ENCODE assay signal across 8 cellular contexts in genomic region chr18:54958711-54959625, GRCh38. TPM values are rescaled to one million over a fixed set of nuclear protein-coding genes. Genes with fewer than 3 reads are reported as not detected.
DNase-seq lines count a peak whose midpoint lies in the region; ATAC-seq and TF ChIP-seq lines count a peak whose summit lies in the region.

CCDC68 (minus strand) TSS chr18:54959461; CDS start chr18:54942791, 16,670 bp downstream.

- TF ChIP-seq EP300 in sigmoid colon (IDR thresholded peaks at IDR 0.05), result no peak

- H3K4me1 Mint-ChIP-seq in activated T-helper 1 cell treated with anti-CD3 and anti-CD28 coated beads, Interleukin-12 subunit alpha, Interleukin-12 subunit beta, Interleukin-2, Interleukin-4 antibody, amounts not matched to agents 30 ng/mL and 10 ng/mL and 1 ng/mL, durations not matched to agents 14 hours and 24 hours and 36 hours (ENCODE audit: low read depth), result no peaks in the 10 kb centered on the region

- peak within 1 kb of the TSS; percentile 49 to 54 for H3K4me3 ChIP-seq in right atrium auricular region
- peak within 1 kb of the TSS; percentile 4 to 40 (median 34) for H3K4me3 ChIP-seq in sigmoid colon

- H3K27me3 ChIP-seq in right atrium auricular region, result no peaks in the 10 kb centered on the region
- H3K27me3 ChIP-seq in sigmoid colon, result peaks cover 7 to 18% (median 10%) of the 10 kb centered on the region in 3 donors

- peak within 1 kb of the TSS; percentile 62 to 72 for H3K27ac ChIP-seq in right atrium auricular region
- H3K27ac ChIP-seq in sigmoid colon, result peak within 1 kb of the TSS in 1 of 4 donors; percentile 40

- 2 to 9% methylated on average over 57 of the region's 57 CpGs for WGBS in sigmoid colon, 2 donors

- ATAC-seq in GM19351 (IDR thresholded peaks at IDR 0.05; ENCODE audit: unreplicated experiment), result peak; percentile 63
- no peak for ATAC-seq in HG03439 (IDR thresholded peaks at IDR 0.05; ENCODE audit: unreplicated experiment)
- no peak for ATAC-seq in GM19035 (IDR thresholded peaks at IDR 0.05; ENCODE audit: unreplicated experiment)
- ATAC-seq in HG03175 (IDR thresholded peaks at IDR 0.05; ENCODE audit: unreplicated experiment), result no peak
- ATAC-seq in GM18861 (IDR thresholded peaks at IDR 0.05; ENCODE audit: unreplicated experiment), result no peak

- no peaks in the 10 kb centered on the region for H3K9me3 ChIP-seq in right atrium auricular region
- no peaks in the 10 kb centered on the region for H3K9me3 ChIP-seq in sigmoid colon

- no peak for TF ChIP-seq CTCF in right atrium auricular region (IDR thresholded peaks at IDR 0.05)
- TF ChIP-seq CTCF in sigmoid colon (IDR thresholded peaks at IDR 0.05), result no peak

- H3K27me3 Mint-ChIP-seq in activated T-helper 1 cell treated with anti-CD3 and anti-CD28 coated beads, Interleukin-12 subunit alpha, Interleukin-12 subunit beta, Interleukin-2, Interleukin-4 antibody, amounts not matched to agents 30 ng/mL and 10 ng/mL and 1 ng/mL, durations not matched to agents 14 hours and 24 hours and 36 hours (ENCODE audit: insufficient read depth), result peaks cover 54% of the 10 kb centered on the region

- no peak for TF ChIP-seq POLR2A in sigmoid colon (IDR thresholded peaks at IDR 0.05)

- H3K4me1 ChIP-seq in right atrium auricular region (peaks cover 0 to 7% of the 10 kb centered on the region in 2 donors), sigmoid colon (peaks cover 0 to 7% (median 5%) of the 10 kb centered on the region in 4 donors)

- intact Hi-C loops in activated T-helper 1 cell treated with anti-CD3 and anti-CD28 coated beads, Interleukin-12 subunit alpha, Interleukin-12 subunit beta, Interleukin-2, Interleukin-4 antibody, amounts not matched to agents 30 ng/mL and 10 ng/mL and 1 ng/mL, durations not matched to agents 14 hours and 24 hours and 36 hours (cut with micrococcal nuclease), result loop anchor here (10.0 kb wide), 1 partner anchor 514 kb away; no protein-coding TSS in a partner anchor
- intact Hi-C loops in sigmoid colon (cut with DNase I), result no loop called here

- peak within 1 kb of the TSS; percentile 11 for H3K4me3 Mint-ChIP-seq in activated T-helper 1 cell treated with anti-CD3 and anti-CD28 coated beads, Interleukin-12 subunit alpha, Interleukin-12 subunit beta, Interleukin-2, Interleukin-4 antibody, amounts not matched to agents 30 ng/mL and 10 ng/mL and 1 ng/mL, durations not matched to agents 14 hours and 24 hours and 36 hours

- H3K36me3 ChIP-seq in right atrium auricular region (no peaks in the 10 kb centered on the region), sigmoid colon (no peaks in the 10 kb centered on the region)

- DNase-seq in activated T-helper 1 cell treated with anti-CD3 and anti-CD28 coated beads, Interleukin-12 subunit alpha, Interleukin-12 subunit beta, Interleukin-2, Interleukin-4 antibody, amounts not matched to agents 30 ng/mL and 10 ng/mL and 1 ng/mL, durations not matched to agents 14 hours and 24 hours and 36 hours (ENCODE audit: low spot score), result no peak
- DNase-seq in right atrium auricular region (ENCODE audit: low spot score) (no peak), sigmoid colon (no peak)

- H3K9me3 Mint-ChIP-seq in activated T-helper 1 cell treated with anti-CD3 and anti-CD28 coated beads, Interleukin-12 subunit alpha, Interleukin-12 subunit beta, Interleukin-2, Interleukin-4 antibody, amounts not matched to agents 30 ng/mL and 10 ng/mL and 1 ng/mL, durations not matched to agents 14 hours and 24 hours and 36 hours, result no peaks in the 10 kb centered on the region

- peaks cover 2% of the 10 kb centered on the region for H3K36me3 Mint-ChIP-seq in activated T-helper 1 cell treated with anti-CD3 and anti-CD28 coated beads, Interleukin-12 subunit alpha, Interleukin-12 subunit beta, Interleukin-2, Interleukin-4 antibody, amounts not matched to agents 30 ng/mL and 10 ng/mL and 1 ng/mL, durations not matched to agents 14 hours and 24 hours and 36 hours (ENCODE audit: low read depth)

- H3K27ac Mint-ChIP-seq in activated T-helper 1 cell treated with anti-CD3 and anti-CD28 coated beads, Interleukin-12 subunit alpha, Interleukin-12 subunit beta, Interleukin-2, Interleukin-4 antibody, amounts not matched to agents 30 ng/mL and 10 ng/mL and 1 ng/mL, durations not matched to agents 14 hours and 24 hours and 36 hours, result no peak within 1 kb of the TSS

RNA-seq across cellular contexts. Expression of gene CCDC68, which starts in this region (rescaled TPM):
- total RNA-seq in activated T-helper 1 cell treated with anti-CD3 and anti-CD28 coated beads, Interleukin-12 subunit alpha, Interleukin-12 subunit beta, Interleukin-2, Interleukin-4 antibody, amounts not matched to agents 30 ng/mL and 10 ng/mL and 1 ng/mL, durations not matched to agents 14 hours and 24 hours and 36 hours, result not detected in 2 replicates
- total RNA-seq in right atrium auricular region (1 to 10 TPM; 7.3 to 8.0 TPM), sigmoid colon (1 to 10 TPM; 3.1 to 5.5 (median 4.5) TPM)
- 10 to 100 TPM; 16.3 to 42.3 (median 30.0) TPM for polyA plus RNA-seq in sigmoid colon
